3 cellular contexts compared by ENCODE assay signal in the genomic region with DNA sequence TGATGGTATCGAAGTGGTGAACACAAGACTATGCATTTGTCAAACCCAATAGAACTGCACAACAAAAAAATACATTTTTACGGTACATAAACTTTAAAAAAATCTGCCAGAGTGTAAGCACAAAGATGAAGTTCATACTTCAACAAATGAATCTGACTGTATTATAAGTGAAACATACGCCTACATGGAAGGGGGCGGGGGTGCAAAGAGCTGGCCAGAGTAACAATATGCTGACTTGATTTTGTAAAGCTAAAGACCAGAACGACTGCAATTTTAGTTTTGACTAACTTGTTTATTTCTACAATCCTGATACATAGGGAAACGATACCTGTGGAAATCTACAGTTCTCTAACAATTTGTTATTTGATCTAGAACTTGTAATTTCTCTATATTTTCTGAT.
"Had no signal": no experiment of that assay in that cellular context is flagged by ENCODE, and none has a peak within 500 bp of the region (broad histone marks: within the 10 kb centered on the region; RNA-seq: fewer than 3 reads in every experiment).

No MANE protein-coding gene starts in this region.

- DNase-seq: GDM1, GF-D8 had no signal

- ATAC-seq: GM12878 had no signal
